ENCODE assay signal across 8 cellular contexts in the genomic region with DNA sequence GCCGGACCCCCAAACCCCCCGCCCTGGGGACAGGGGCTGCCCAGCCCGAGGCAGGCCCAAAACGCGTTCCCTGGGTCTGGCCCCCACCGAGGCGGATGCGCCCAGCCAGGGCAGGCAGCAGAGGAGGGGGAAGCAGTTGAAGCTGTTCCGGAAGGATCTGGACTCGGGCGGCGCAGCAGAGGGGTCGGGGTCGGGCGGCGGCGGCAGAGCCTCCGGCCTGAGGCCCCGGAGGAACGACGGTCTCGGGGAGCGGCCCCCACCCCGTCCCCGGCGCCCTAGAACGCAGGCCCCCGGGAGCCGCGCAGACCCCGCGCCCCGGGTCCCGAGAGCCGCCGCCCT. TPM values are rescaled to one million over a fixed set of nuclear protein-coding genes. Genes with fewer than 3 reads are reported as not detected.
A peak's percentile ranks its signal among the peaks of the same experiment; 100 is the strongest.
DNase-seq lines count a peak whose midpoint lies in the region; ATAC-seq and TF ChIP-seq lines count a peak whose summit lies in the region.

No MANE protein-coding gene starts in this region.

- H3K9me3 ChIP-seq in HUES64 (ENCODE audit: insufficient read depth, low read depth, low read length) (no peaks in the 10 kb centered on the region), ovary (no peaks in the 10 kb centered on the region)

- H3K9ac ChIP-seq in HUES64 (ENCODE audit: low read depth, low read length), result no peak overlapping the region

- no peaks in the 10 kb centered on the region for H3K36me3 Mint-ChIP-seq in dendritic cell treated with granulocyte-macrophage colony-stimulating factor and Interleukin-4, amounts not matched to agents 40 ng/mL and 50 ng/mL, for 4 days (ENCODE audit: low read depth)
- H3K36me3 Mint-ChIP-seq in chondrocyte (ENCODE audit: low read depth), result peaks cover 4% of the 10 kb centered on the region

- peak overlapping the region; percentile 71 for H3K4me3 Mint-ChIP-seq in dendritic cell treated with granulocyte-macrophage colony-stimulating factor and Interleukin-4, amounts not matched to agents 40 ng/mL and 50 ng/mL, for 4 days
- H3K4me3 Mint-ChIP-seq in chondrocyte (ENCODE audit: unreplicated experiment), result no peak overlapping the region

- ATAC-seq in GM21360 (IDR thresholded peaks at IDR 0.05; ENCODE audit: unreplicated experiment) (no peak), GM18870 (IDR thresholded peaks at IDR 0.05; ENCODE audit: unreplicated experiment) (no peak)

- no peak for TF ChIP-seq EP300 in ovary (IDR thresholded peaks at IDR 0.05)

- H3K9me3 Mint-ChIP-seq in dendritic cell treated with granulocyte-macrophage colony-stimulating factor and Interleukin-4, amounts not matched to agents 40 ng/mL and 50 ng/mL, for 4 days, result no peaks in the 10 kb centered on the region
- no peaks in the 10 kb centered on the region for H3K9me3 Mint-ChIP-seq in chondrocyte (ENCODE audit: low read depth)

- 65% methylated on average over 36 of the region's 36 CpGs for WGBS in HUES64
- WGBS in ovary, 3 donors, result 31 to 41% (median 38%) methylated on average over 15 to 36 of the region's 36 CpGs

- H3K4me3 ChIP-seq in GM06990 (replicated peaks; ENCODE audit: low read depth, low read length) (peak overlapping the region; percentile 64), HUES64 (ENCODE audit: low read length) (peak overlapping the region; percentile 37), ovary (peak overlapping the region; percentile 1)

- H3K27ac ChIP-seq in HUES64 (ENCODE audit: low read depth, low read length), result no peak overlapping the region
- H3K27ac ChIP-seq in ovary, result peak overlapping the region; percentile 12 to 15

- no peak for TF ChIP-seq POLR2A in ovary (IDR thresholded peaks at IDR 0.05)

- H3K27me3 Mint-ChIP-seq in dendritic cell treated with granulocyte-macrophage colony-stimulating factor and Interleukin-4, amounts not matched to agents 40 ng/mL and 50 ng/mL, for 4 days, result peaks cover 66% of the 10 kb centered on the region
- no peaks in the 10 kb centered on the region for H3K27me3 Mint-ChIP-seq in chondrocyte (ENCODE audit: low read depth)

- H3K4me1 Mint-ChIP-seq in dendritic cell treated with granulocyte-macrophage colony-stimulating factor and Interleukin-4, amounts not matched to agents 40 ng/mL and 50 ng/mL, for 4 days (ENCODE audit: low read depth), result peaks cover 41% of the 10 kb centered on the region
- no peaks in the 10 kb centered on the region for H3K4me1 Mint-ChIP-seq in chondrocyte (ENCODE audit: low read depth)

- no peaks in the 10 kb centered on the region for H3K27me3 ChIP-seq in GM06990 (replicated peaks; ENCODE audit: control insufficient read depth, insufficient read depth, low read length)
- H3K27me3 ChIP-seq in HUES64 (ENCODE audit: insufficient read depth, low read length), result peaks cover 24% of the 10 kb centered on the region
- H3K27me3 ChIP-seq in ovary, result no peaks in the 10 kb centered on the region

- intact Hi-C loops in dendritic cell treated with granulocyte-macrophage colony-stimulating factor and Interleukin-4, amounts not matched to agents 40 ng/mL and 50 ng/mL, for 4 days (cut with micrococcal nuclease), result no loop called here
- intact Hi-C loops in ovary (cut with DNase I), result no loop called here

- H3K4me1 ChIP-seq in HUES64 (ENCODE audit: insufficient read depth, low read length) (no peaks in the 10 kb centered on the region), ovary (ENCODE audit: insufficient read depth) (no peaks in the 10 kb centered on the region)

- TF ChIP-seq CTCF in GM06990 (IDR thresholded peaks at IDR 0.05; ENCODE audit: insufficient read depth, low read length, poor library complexity, severe bottlenecking), result no peak
- no peak for TF ChIP-seq CTCF in ovary (IDR thresholded peaks at IDR 0.05)
- TF ChIP-seq CTCF in chondrocyte (IDR thresholded peaks at IDR 0.05), result no peak

- H3K36me3 ChIP-seq in GM06990 (ENCODE audit: control insufficient read depth, insufficient read depth, low read length) (no peaks in the 10 kb centered on the region), HUES64 (ENCODE audit: insufficient read depth, low read length) (no peaks in the 10 kb centered on the region), ovary (no peaks in the 10 kb centered on the region)

- no peak for DNase-seq in GM06990 (ENCODE audit: extremely low read depth, insufficient read length)
- DNase-seq in ovary, result no peak
- no peak for DNase-seq in chondrocyte (ENCODE audit: low spot score)
- DNase-seq in activated effector memory CD4-positive, alpha-beta T cell treated with anti-CD3 and anti-CD28 coated beads, Interleukin-2, amount 50 U/mL, for 16 hours, result no peak

- H3K27ac Mint-ChIP-seq in dendritic cell treated with granulocyte-macrophage colony-stimulating factor and Interleukin-4, amounts not matched to agents 40 ng/mL and 50 ng/mL, for 4 days, result peak overlapping the region; percentile 70
- no peak overlapping the region for H3K27ac Mint-ChIP-seq in chondrocyte (ENCODE audit: unreplicated experiment)

RNA-seq across cellular contexts. Expression of gene ZFPM1, which starts 22.9 kb away (rescaled TPM):
- polyA plus RNA-seq in HUES64 (2013, experiment 1 of 2), result 2.0 TPM
- polyA plus RNA-seq in HUES64 (2013, experiment 2 of 2), result 3.4 TPM
- total RNA-seq in ovary, result 10 to 100 TPM in 1 of 7 donors, 1 to 10 TPM in 5, under 1 TPM in 1; 0.95 to 11.4 (median 4.3) TPM
- polyA plus RNA-seq in ovary, result 1 to 10 TPM in 1 of 2 donors, under 1 TPM in 1; 0.10 to 1.2 TPM
- 4.4 to 7.6 TPM (median 7.0 TPM) in 3 replicates for total RNA-seq in chondrocyte

RNA-seq across cellular contexts. Expression of gene ZNF469, which starts 47.4 kb away (rescaled TPM):
- 0.60 TPM for polyA plus RNA-seq in HUES64 (2013, experiment 1 of 2)
- 0.70 TPM for polyA plus RNA-seq in HUES64 (2013, experiment 2 of 2)
- 10 to 100 TPM in 2 of 7 donors, 1 to 10 TPM in 5; 1.1 to 16.2 (median 7.5) TPM for total RNA-seq in ovary
- polyA plus RNA-seq in ovary, result 1 to 10 TPM in 1 of 2 donors, under 1 TPM in 1; 0.52 to 3.0 TPM
- 19.0 to 62.8 TPM (median 60.5 TPM) in 3 replicates for total RNA-seq in chondrocyte

Comparison
In these comparisons a context has a peak if more than half of its experiments do, and no peak if none do; other contexts are left out.
1. H3K4me3 ChIP-seq: peak in every context shown above with its lines; median percentile 64 in GM06990; 37 in HUES64; 1 in ovary.